ENCODE assay signal across 8 cellular contexts in the genomic region with DNA sequence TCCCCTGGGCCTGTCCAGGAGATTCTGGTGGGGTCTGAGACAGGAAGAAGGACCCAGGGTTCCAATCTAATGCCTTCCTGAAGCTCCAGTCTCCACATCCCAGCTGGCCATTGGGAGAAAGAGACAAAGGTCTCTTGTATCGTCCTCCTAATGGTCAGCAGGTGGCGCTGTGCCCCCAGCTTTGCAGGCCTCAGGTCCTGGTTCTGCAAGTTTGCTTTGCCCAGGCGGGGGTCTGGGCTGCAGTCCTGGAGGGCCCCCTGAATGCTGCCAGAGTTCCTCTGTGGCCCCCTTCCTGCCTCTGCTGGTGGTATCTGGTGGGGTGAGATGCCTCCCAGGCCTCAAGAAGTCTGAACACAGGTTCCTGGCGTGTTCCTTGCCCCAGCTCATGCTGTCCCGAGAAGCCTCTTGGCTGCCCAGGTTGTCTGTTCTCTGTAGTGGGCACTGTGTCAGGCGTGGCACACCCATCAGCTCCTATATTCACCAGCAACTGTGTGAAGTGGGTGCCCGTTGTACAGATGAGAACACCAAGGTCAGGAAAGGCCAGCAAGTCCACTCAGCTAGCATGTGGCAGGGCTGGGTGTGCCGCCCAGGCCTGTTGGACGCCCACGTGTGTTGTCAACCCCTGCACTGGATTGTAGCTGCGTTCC. TPM values are rescaled to one million over a fixed set of nuclear protein-coding genes. Genes with fewer than 3 reads are reported as not detected.
DNase-seq lines count a peak whose midpoint lies in the region; TF ChIP-seq lines count a peak whose summit lies in the region.

No MANE protein-coding gene starts in this region.

- H3K4me2 ChIP-seq in OCI-LY1 (ENCODE audit: low read length) = no peak overlapping the region

- peak; percentile 14 for DNase-seq in Caki2 (ENCODE audit: low read depth)
- DNase-seq in HT-29 (ENCODE audit: low spot score) = peak; percentile 66
- DNase-seq in activated T-cell treated with anti-CD3 and anti-CD28 coated beads, Interleukin-2, amount 50 U/mL, for 48 hours = peak; percentile 49 to 60
- peak; percentile 26 for DNase-seq in foreskin melanocyte
- peak; percentile 5 for DNase-seq in occipital lobe (lab: John Stamatoyannopoulos, UW)
- DNase-seq in effector CD8-positive, alpha-beta T cell (lab: John Stamatoyannopoulos, UW) = no peak
- DNase-seq in mesenteric fat pad (ENCODE audit: low spot score) = no peak

- H3K36me3 ChIP-seq in OCI-LY1 (ENCODE audit: insufficient read depth, low read length) = no peaks in the 10 kb centered on the region

- no peak overlapping the region for H3K4me3 ChIP-seq in OCI-LY1 (ENCODE audit: low read depth, low read length, poor library complexity, severe bottlenecking)

- H3F3A ChIP-seq in OCI-LY1 (ENCODE audit: insufficient read depth, low read length) = no peaks in the 10 kb centered on the region

- H3K4me1 ChIP-seq in OCI-LY1 (ENCODE audit: insufficient read depth, low read length, severe bottlenecking) = no peaks in the 10 kb centered on the region

- in situ Hi-C loops in Caki2 (cut with HindIII; ENCODE audit: low pct_unique_long_range_greater_than_20kb, low sequenced_read_pairs) = no loop called here

- H3K79me2 ChIP-seq in OCI-LY1 (ENCODE audit: insufficient read depth, low read length) = no peaks in the 10 kb centered on the region

- no peaks in the 10 kb centered on the region for H4K20me1 ChIP-seq in OCI-LY1 (ENCODE audit: insufficient read depth, low read length)

- H3K9me2 ChIP-seq in OCI-LY1 (ENCODE audit: low read depth, low read length) = no peaks in the 10 kb centered on the region

- H3K27ac ChIP-seq in OCI-LY1 (ENCODE audit: low read depth, low read length, poor library complexity, severe bottlenecking) = no peak overlapping the region

- H3K9me3 ChIP-seq in OCI-LY1 (ENCODE audit: low read length) = no peaks in the 10 kb centered on the region

- H3K27me3 ChIP-seq in OCI-LY1 (ENCODE audit: insufficient read depth, low read length) = no peaks in the 10 kb centered on the region

- H3K9ac ChIP-seq in OCI-LY1 (ENCODE audit: low read length) = no peak overlapping the region

- H2AFZ ChIP-seq in OCI-LY1 (ENCODE audit: low read length) = no peak overlapping the region

- TF ChIP-seq CTCF in OCI-LY1 (IDR thresholded peaks at IDR 0.05; ENCODE audit: low read length) = peak; percentile 91

RNA-seq across cellular contexts. Expression of a gene that starts 33.8 kb away (rescaled TPM):
- total RNA-seq in Caki2 (2014; rRNA removed; shearing (Covaris generic); ENCODE audit: low replicate concordance) = not detected in 2 replicates
- under 0.01 TPM in 1 of 2 replicates, not detected in the other for total RNA-seq in HT-29 (2014; rRNA removed; shearing (Covaris generic))
- total RNA-seq in occipital lobe = 2.2 TPM
- 82.0 TPM for total RNA-seq in mesenteric fat pad

RNA-seq across cellular contexts. Expression of a gene that starts 52.3 kb away (rescaled TPM):
- 88.1 and 129 TPM in 2 replicates for total RNA-seq in Caki2 (2014; rRNA removed; shearing (Covaris generic); ENCODE audit: low replicate concordance)
- 184 and 209 TPM in 2 replicates for total RNA-seq in HT-29 (2014; rRNA removed; shearing (Covaris generic))
- 12.5 TPM for total RNA-seq in occipital lobe
- total RNA-seq in mesenteric fat pad = 83.4 TPM

Comparison
In these comparisons a context has a peak if more than half of its experiments do, and no peak if none do; other contexts are left out.
1. DNase-seq: peak in Caki2 (single experiment), HT-29 (single experiment), activated T-cell treated with anti-CD3 and anti-CD28 coated beads, Interleukin-2, amount 50 U/mL, for 48 hours (2 of 2), foreskin melanocyte (single experiment) and occipital lobe (single experiment); none in effector CD8-positive, alpha-beta T cell (single experiment) and mesenteric fat pad (single experiment).
2. RNA of a gene that starts 33.8 kb away (total RNA-seq): 82.0 TPM in mesenteric fat pad (single experiment); 2.2 TPM in occipital lobe (single experiment), not detected in Caki2 and under 0.01 TPM in HT-29; every median in the first group is over 10 times any median in the second.